In genomic region chr5:96235008-96235910, GRCh38 we compare ENCODE assay signal across 18 cellular contexts.
DNase-seq lines count a peak whose midpoint lies in the region; ATAC-seq, FAIRE-seq and TF ChIP-seq lines count a peak whose summit lies in the region.
"Had no signal": no experiment of that assay in that cellular context is flagged by ENCODE, and none has a peak within 500 bp of the region (broad histone marks: within the 10 kb centered on the region; RNA-seq: fewer than 3 reads in every experiment).

No MANE protein-coding gene starts in this region.

- no peak for TF ChIP-seq RAD21 in GM12878 (IDR thresholded peaks at IDR 0.05; ENCODE audit: insufficient read depth, low read depth, low read length)

- ATAC-seq in GM12878 (0 out of 3 replicates have a peak, but pooled peaks have one; percentile 25), left ventricle myocardium superior (peak; percentile 99), psoas muscle (peak; percentile 59 to 90 (median 87)), GM18519 (IDR thresholded peaks at IDR 0.05; ENCODE audit: low FRiP score, unreplicated experiment) (no peak)
- ATAC-seq: activated CD4-positive, alpha-beta T cell treated with anti-CD3 and anti-CD28 coated beads for 36 hours; K562 had no signal

- SMC1A ChIA-PET in GM12878 (lab: Charles Lee; ENCODE audit: uncharacterized antibody, unreplicated experiment): interaction anchor here (0.7 to 1.5 kb wide), 4 partner anchors 16 to 54 kb away, joined by 3 to 4 read pairs (median 3); no protein-coding TSS in a partner anchor

- 72% methylated on average over 5 of the region's 5 CpGs for WGBS in GM12878 (ENCODE audit: insufficient coverage, insufficient replicate concordance, low lambda C conversion rate, missing lambda C conversion rate)
- 47 to 58% (median 50%) methylated on average over 5 of the region's 5 CpGs for WGBS in psoas muscle, 3 donors

- H4K20me1 ChIP-seq in GM12878 (ENCODE audit: control insufficient read depth, insufficient read depth): no peaks in the 10 kb centered on the region

- H3K9me3 ChIP-seq in GM12878 (replicated peaks; ENCODE audit: control insufficient read depth, insufficient read depth, low read length): no peaks in the 10 kb centered on the region; the same call in 2 of the 3 replicates
- H3K9me3 ChIP-seq in psoas muscle: peaks cover 5% of the 10 kb centered on the region

- no peak overlapping the region for H3K4me2 ChIP-seq in GM12878 (ENCODE audit: control insufficient read depth, insufficient read depth)

- TF ChIP-seq POLR2A in GM12878 (IDR thresholded peaks at IDR 0.05; ENCODE audit: low read depth, low read length): no peak

- no peak overlapping the region for H3K9ac ChIP-seq in GM12878 (ENCODE audit: control insufficient read depth, insufficient read depth, low read length)

- H3K4me3 ChIP-seq in AG10803 (ENCODE audit: low read length): no peak overlapping the region
- no peak overlapping the region for H3K4me3 ChIP-seq in GM12878
- H3K4me3 ChIP-seq in psoas muscle: no peak overlapping the region
- H3K4me3 ChIP-seq: K562 had no signal

- H3K27ac ChIP-seq in GM12878 (ENCODE audit: control insufficient read depth, insufficient read depth): no peak overlapping the region
- peak overlapping the region; percentile 74 for H3K27ac ChIP-seq in psoas muscle

- H3K4me1 ChIP-seq in GM12878 (ENCODE audit: control insufficient read depth, insufficient read depth, low read length) (no peaks in the 10 kb centered on the region), psoas muscle (peaks cover 14% of the 10 kb centered on the region)

- TF ChIP-seq EP300 in GM12878 (IDR thresholded peaks at IDR 0.05; ENCODE audit: borderline replicate concordance in 1 of 2, control insufficient read depth in 1 of 2, low read depth in 2 of 2, low read length in 2 of 2): no peak

- TF ChIP-seq CTCF in AG10803 (conservative IDR thresholded peaks at IDR 0.05; ENCODE audit: low read length) (no peak), GM12878 (IDR thresholded peaks at IDR 0.05 in 2 of 3, conservative IDR thresholded peaks at IDR 0.05 in 1 of 3; ENCODE audit: control insufficient read depth in 2 of 3, extremely low read depth in 1 of 3, insufficient read depth in 1 of 3, low read depth in 3 of 3, low read length in 3 of 3) (no peak), psoas muscle (IDR thresholded peaks at IDR 0.05) (no peak)

- RAD21 ChIA-PET in GM12878 (lab: Charles Lee; ENCODE audit: unreplicated experiment): no interaction called here

- H2AFZ ChIP-seq in GM12878 (ENCODE audit: control insufficient read depth, low read depth, low read length): no peak overlapping the region

- no peaks in the 10 kb centered on the region for H3K79me2 ChIP-seq in GM12878 (ENCODE audit: control insufficient read depth, insufficient read depth, low read length)

- H3K27me3 ChIP-seq in GM12878 (replicated peaks in 1 of 2; ENCODE audit: control insufficient read depth in 2 of 2, insufficient read depth in 2 of 2, low read length in 1 of 2) (no peaks in the 10 kb centered on the region), psoas muscle (ENCODE audit: insufficient read depth in 3 of 3, low read length in 2 of 3) (no peaks in the 10 kb centered on the region)

- BruUV-seq in GM12878 (replicated peaks; lab: Mats Ljungman, UMichigan): no TSS peak

- CTCF ChIA-PET in GM12878 (lab: Yijun Ruan, JAX): interaction anchor here (0.7 to 1.0 kb wide), 2 partner anchors 35 to 43 kb away, joined by 3 to 4 read pairs; no protein-coding TSS in a partner anchor

- in situ Hi-C loops in GM12878 (cut with MboI): no loop called here

- FAIRE-seq in GM12878 (lab: Jason Lieb, UNC) (no peak), urothelium cell line (lab: Jason Lieb, UNC) (no peak)
- FAIRE-seq: K562 had no signal

- DNase-seq in AG10803 (ENCODE audit: low read depth): peak; percentile 62
- DNase-seq in GM12878 (ENCODE audit: low read depth, low spot score): no peak
- no peak for DNase-seq in left ventricle myocardium superior
- no peak for DNase-seq in psoas muscle
- DNase-seq in stimulated activated CD4-positive, alpha-beta T cell treated with anti-CD3 and anti-CD28 coated beads, Interleukin-2, amount 100 ng/mL, for 24 hours: no peak
- no peak for DNase-seq in Ammon's horn (ENCODE audit: low spot score)
- DNase-seq in urothelium cell line (ENCODE audit: low spot score): no peak
- DNase-seq: ACHN; activated CD4-positive, alpha-beta T cell treated with anti-CD3 and anti-CD28 coated beads for 36 hours; activated naive CD8-positive, alpha-beta T cell treated with anti-CD3 and anti-CD28 coated beads, Interleukin-2, amount 10 ng/mL, durations not matched to agents 7 days and 5 days; DMS79 treated with DMSO at 0.1 percent for 48 hours; naive B cell; NCI-H1436; NCI-H510A; substantia nigra; T-helper 2 cell had no signal

- H3K36me3 ChIP-seq in GM12878 (ENCODE audit: control insufficient read depth in 2 of 2, insufficient read depth in 2 of 2, low read length in 1 of 2) (no peaks in the 10 kb centered on the region), psoas muscle (ENCODE audit: insufficient read depth in 1 of 2, low read depth in 1 of 2) (no peaks in the 10 kb centered on the region)

- intact Hi-C loops in GM12878 (cut with micrococcal nuclease; ENCODE audit: unreplicated experiment): no loop called here
- intact Hi-C loops in left ventricle myocardium superior (cut with micrococcal nuclease): no loop called here
- intact Hi-C loops in psoas muscle (cut with DNase I): no loop called here

- POLR2A ChIA-PET in GM12878 (lab: Charles Lee): no interaction called here

TF ChIP-seq in GM12878, 131 proteins besides CTCF, POLR2A, EP300 and RAD21:
- TF ChIP-seq ESRRA (IDR thresholded peaks at IDR 0.05; ENCODE audit: low read length) (no peak), PAX5 (IDR thresholded peaks at IDR 0.05; ENCODE audit: borderline replicate concordance, low read depth, low read length) (no peak), NRF1 (conservative IDR thresholded peaks at IDR 0.05; ENCODE audit: low read depth, low read length) (no peak), ZNF207 (IDR thresholded peaks at IDR 0.05; ENCODE audit: borderline replicate concordance) (no peak), KAT2A (conservative IDR thresholded peaks at IDR 0.05; ENCODE audit: control insufficient read depth, low read depth, low read length) (no peak), CBFB (IDR thresholded peaks at IDR 0.05; ENCODE audit: low read depth) (no peak), SKIL (IDR thresholded peaks at IDR 0.05; ENCODE audit: low read depth, poor library complexity, severe bottlenecking) (no peak), RB1 (IDR thresholded peaks at IDR 0.05; ENCODE audit: borderline replicate concordance) (no peak), BCL11A (IDR thresholded peaks at IDR 0.05; ENCODE audit: low read depth, low read length) (no peak), NR2C1 (IDR thresholded peaks at IDR 0.05) (no peak)
